Comparison of ENCODE assay signal across 1 cellular context in the genomic region with DNA sequence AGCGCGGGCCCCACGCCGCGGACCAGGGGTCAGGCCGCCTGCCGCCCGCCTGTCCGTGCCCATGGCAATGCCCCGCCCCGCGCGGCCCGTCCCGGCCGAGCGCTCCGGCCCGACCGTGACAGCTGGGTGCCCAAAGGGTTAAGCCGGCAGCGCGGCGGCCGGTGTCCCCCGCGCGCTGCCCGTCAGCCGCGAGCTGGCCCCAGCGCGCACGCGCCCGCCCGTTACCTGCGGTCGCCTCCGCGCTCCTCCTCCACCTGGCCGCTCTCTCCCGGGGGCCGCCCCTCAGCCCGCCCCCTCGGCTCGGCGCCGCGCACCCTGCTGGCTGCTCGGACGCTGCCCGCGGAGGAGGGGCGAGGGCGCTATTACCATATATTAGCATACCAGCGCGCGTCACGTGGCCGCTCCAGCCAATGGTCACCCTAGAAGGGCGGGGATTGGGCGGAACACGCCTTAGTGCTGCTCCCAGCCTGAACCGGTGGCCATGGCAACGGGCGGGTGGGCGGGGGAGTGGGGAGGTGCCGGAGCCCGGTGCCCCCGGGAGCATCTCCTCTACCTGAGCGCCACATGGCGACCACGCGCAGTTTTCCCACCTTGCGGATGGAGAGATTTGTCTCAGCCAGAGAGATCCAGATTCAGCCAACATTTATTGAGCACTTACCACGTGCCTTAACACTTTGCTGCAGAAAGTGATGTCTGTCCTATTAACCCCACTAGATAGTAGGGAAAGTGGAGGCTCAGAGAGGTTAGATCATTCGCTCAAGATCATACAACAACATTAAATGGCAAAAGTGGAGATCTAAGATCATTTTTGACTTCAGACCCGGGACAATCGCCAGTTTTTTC.
TF ChIP-seq lines count a peak whose summit lies in the region.

PHC2 (minus strand) TSS at position 345 of the 843 bp plus-strand sequence. CDS start 55,556 bp downstream, outside the sequence.

TF ChIP-seq in K562, 482 proteins besides CTCF, POLR2A, EP300 and RAD21 (continued from another document and continues in another):
- TF ChIP-seq AFF1 (IDR thresholded peaks at IDR 0.05; ENCODE audit: low read depth in 1 of 2, partially characterized antibody in 2 of 2), result no peak
- TF ChIP-seq ZNF444 (CRISPR knock-in tag; IDR thresholded peaks at IDR 0.05), result no peak
- TF ChIP-seq HMG20B (CRISPR knock-in tag; IDR thresholded peaks at IDR 0.05), result no peak
- TF ChIP-seq NEUROD1 (IDR thresholded peaks at IDR 0.05; ENCODE audit: borderline replicate concordance, low read depth, low read length, partially characterized antibody), result no peak
- TF ChIP-seq ZBTB5 (IDR thresholded peaks at IDR 0.05), result no peak
- TF ChIP-seq, protein P1, sequence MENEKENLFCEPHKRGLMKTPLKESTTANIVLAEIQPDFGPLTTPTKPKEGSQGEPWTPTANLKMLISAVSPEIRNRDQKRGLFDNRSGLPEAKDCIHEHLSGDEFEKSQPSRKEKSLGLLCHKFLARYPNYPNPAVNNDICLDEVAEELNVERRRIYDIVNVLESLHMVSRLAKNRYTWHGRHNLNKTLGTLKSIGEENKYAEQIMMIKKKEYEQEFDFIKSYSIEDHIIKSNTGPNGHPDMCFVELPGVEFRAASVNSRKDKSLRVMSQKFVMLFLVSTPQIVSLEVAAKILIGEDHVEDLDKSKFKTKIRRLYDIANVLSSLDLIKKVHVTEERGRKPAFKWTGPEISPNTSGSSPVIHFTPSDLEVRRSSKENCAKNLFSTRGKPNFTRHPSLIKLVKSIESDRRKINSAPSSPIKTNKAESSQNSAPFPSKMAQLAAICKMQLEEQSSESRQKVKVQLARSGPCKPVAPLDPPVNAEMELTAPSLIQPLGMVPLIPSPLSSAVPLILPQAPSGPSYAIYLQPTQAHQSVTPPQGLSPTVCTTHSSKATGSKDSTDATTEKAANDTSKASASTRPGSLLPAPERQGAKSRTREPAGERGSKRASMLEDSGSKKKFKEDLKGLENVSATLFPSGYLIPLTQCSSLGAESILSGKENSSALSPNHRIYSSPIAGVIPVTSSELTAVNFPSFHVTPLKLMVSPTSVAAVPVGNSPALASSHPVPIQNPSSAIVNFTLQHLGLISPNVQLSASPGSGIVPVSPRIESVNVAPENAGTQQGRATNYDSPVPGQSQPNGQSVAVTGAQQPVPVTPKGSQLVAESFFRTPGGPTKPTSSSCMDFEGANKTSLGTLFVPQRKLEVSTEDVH (IDR thresholded peaks at IDR 0.05; ENCODE audit: low read depth, partially characterized antibody), result no peak
- TF ChIP-seq, protein P2, sequence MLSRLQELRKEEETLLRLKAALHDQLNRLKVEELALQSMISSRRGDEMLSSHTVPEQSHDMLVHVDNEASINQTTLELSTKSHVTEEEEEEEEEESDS (CRISPR knock-in tag; IDR thresholded peaks at IDR 0.05), result no peak
- TF ChIP-seq, protein P3, sequence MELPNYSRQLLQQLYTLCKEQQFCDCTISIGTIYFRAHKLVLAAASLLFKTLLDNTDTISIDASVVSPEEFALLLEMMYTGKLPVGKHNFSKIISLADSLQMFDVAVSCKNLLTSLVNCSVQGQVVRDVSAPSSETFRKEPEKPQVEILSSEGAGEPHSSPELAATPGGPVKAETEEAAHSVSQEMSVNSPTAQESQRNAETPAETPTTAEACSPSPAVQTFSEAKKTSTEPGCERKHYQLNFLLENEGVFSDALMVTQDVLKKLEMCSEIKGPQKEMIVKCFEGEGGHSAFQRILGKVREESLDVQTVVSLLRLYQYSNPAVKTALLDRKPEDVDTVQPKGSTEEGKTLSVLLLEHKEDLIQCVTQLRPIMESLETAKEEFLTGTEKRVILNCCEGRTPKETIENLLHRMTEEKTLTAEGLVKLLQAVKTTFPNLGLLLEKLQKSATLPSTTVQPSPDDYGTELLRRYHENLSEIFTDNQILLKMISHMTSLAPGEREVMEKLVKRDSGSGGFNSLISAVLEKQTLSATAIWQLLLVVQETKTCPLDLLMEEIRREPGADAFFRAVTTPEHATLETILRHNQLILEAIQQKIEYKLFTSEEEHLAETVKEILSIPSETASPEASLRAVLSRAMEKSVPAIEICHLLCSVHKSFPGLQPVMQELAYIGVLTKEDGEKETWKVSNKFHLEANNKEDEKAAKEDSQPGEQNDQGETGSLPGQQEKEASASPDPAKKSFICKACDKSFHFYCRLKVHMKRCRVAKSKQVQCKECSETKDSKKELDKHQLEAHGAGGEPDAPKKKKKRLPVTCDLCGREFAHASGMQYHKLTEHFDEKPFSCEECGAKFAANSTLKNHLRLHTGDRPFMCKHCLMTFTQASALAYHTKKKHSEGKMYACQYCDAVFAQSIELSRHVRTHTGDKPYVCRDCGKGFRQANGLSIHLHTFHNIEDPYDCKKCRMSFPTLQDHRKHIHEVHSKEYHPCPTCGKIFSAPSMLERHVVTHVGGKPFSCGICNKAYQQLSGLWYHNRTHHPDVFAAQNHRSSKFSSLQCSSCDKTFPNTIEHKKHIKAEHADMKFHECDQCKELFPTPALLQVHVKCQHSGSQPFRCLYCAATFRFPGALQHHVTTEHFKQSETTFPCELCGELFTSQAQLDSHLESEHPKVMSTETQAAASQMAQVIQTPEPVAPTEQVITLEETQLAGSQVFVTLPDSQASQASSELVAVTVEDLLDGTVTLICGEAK (IDR thresholded peaks at IDR 0.05), result no peak
- TF ChIP-seq, protein P3 (CRISPR knock-in tag; IDR thresholded peaks at IDR 0.05), result no peak
- TF ChIP-seq TEAD1 (CRISPR knock-in tag; IDR thresholded peaks at IDR 0.05), result 0 out of 4 replicates have a peak, but pooled peaks of 1 of the 2 experiments have one; percentile 47
- TF ChIP-seq TFAM (CRISPR knock-in tag; conservative IDR thresholded peaks at IDR 0.05), result no peak
- TF ChIP-seq U2AF2 (optimal IDR thresholded peaks at IDR 0.05; ENCODE audit: low read depth, low read length), result no peak
- TF ChIP-seq TAF1 (IDR thresholded peaks at IDR 0.05; ENCODE audit: control insufficient read depth, extremely low read depth, insufficient read depth, low read length, severe bottlenecking), result no peak
- TF ChIP-seq HNRNPK (IDR thresholded peaks at IDR 0.05; ENCODE audit: low read depth, low read length, poor library complexity, severe bottlenecking), result no peak
- TF ChIP-seq NCOA1 (IDR thresholded peaks at IDR 0.05; ENCODE audit: low read depth), result no peak
- no peak for TF ChIP-seq JUNB (CRISPR knock-in tag; conservative IDR thresholded peaks at IDR 0.05)
- no peak for TF ChIP-seq ZNF3 (CRISPR knock-in tag; IDR thresholded peaks at IDR 0.05)
- TF ChIP-seq ATF1 (CRISPR knock-in tag; IDR thresholded peaks at IDR 0.05), result no peak
- TF ChIP-seq ATF1 (tag; IDR thresholded peaks at IDR 0.05), result no peak
- TF ChIP-seq KLF10 (CRISPR knock-in tag; IDR thresholded peaks at IDR 0.05), result no peak
- TF ChIP-seq PYGO2 (tag; IDR thresholded peaks at IDR 0.05), result no peak
